25 cellular contexts compared by ENCODE assay signal in genomic region chr4:123990310-123990709, GRCh38.
"Had no signal": no experiment of that assay in that cellular context is flagged by ENCODE, and none has a peak within 500 bp of the region (broad histone marks: within the 10 kb centered on the region; RNA-seq: fewer than 3 reads in every experiment).

No MANE protein-coding gene starts in this region.

- H3K4me3 ChIP-seq: body of pancreas, cardiac muscle cell, ovary, psoas muscle, skin epidermis, thyroid gland had no signal

- H3K4me1 Mint-ChIP-seq: activated CD4-positive, alpha-beta memory T cell treated with anti-CD3 and anti-CD28 coated beads, Interleukin-2, amount 10 ng/mL, durations not matched to agents 7 days and 5 days; activated CD4-positive, alpha-beta T cell treated with anti-CD3 and anti-CD28 coated beads, Interleukin-2, amount 10 ng/mL, durations not matched to agents 24 days and 14 days; activated naive CD4-positive, alpha-beta T cell treated with anti-CD3 and anti-CD28 coated beads, Interleukin-2, amount 50 U/mL, for 24 hours had no signal

- H3K27me3 ChIP-seq: body of pancreas, cardiac muscle cell, neutrophil, ovary, thyroid gland had no signal

- H3K27me3 Mint-ChIP-seq: activated CD4-positive, alpha-beta memory T cell treated with anti-CD3 and anti-CD28 coated beads, Interleukin-2, amount 10 ng/mL, durations not matched to agents 7 days and 5 days; activated CD4-positive, alpha-beta T cell treated with anti-CD3 and anti-CD28 coated beads, Interleukin-2, amount 10 ng/mL, durations not matched to agents 24 days and 14 days; activated naive CD4-positive, alpha-beta T cell treated with anti-CD3 and anti-CD28 coated beads, Interleukin-2, amount 50 U/mL, for 24 hours; dendritic cell treated with granulocyte-macrophage colony-stimulating factor and Interleukin-4, amounts not matched to agents 40 ng/mL and 50 ng/mL, for 4 days; stimulated activated naive CD8-positive, alpha-beta T cell treated with anti-CD3 and anti-CD28 coated beads, Interleukin-15, Interleukin-2, amounts not matched to agents 100 ng/mL and 50 ng/mL, for 24 hours had no signal

- H3K9me3 ChIP-seq: body of pancreas, neutrophil, ovary had no signal

- H3K27ac ChIP-seq: body of pancreas, cardiac muscle cell, neutrophil, ovary, psoas muscle, skin epidermis, thyroid gland had no signal

- H3K27ac Mint-ChIP-seq: activated CD4-positive, alpha-beta memory T cell treated with anti-CD3 and anti-CD28 coated beads, Interleukin-2, amount 10 ng/mL, durations not matched to agents 7 days and 5 days; activated CD4-positive, alpha-beta T cell treated with anti-CD3 and anti-CD28 coated beads, Interleukin-2, amount 10 ng/mL, durations not matched to agents 24 days and 14 days; activated naive CD4-positive, alpha-beta T cell treated with anti-CD3 and anti-CD28 coated beads, Interleukin-2, amount 50 U/mL, for 24 hours; dendritic cell treated with granulocyte-macrophage colony-stimulating factor and Interleukin-4, amounts not matched to agents 40 ng/mL and 50 ng/mL, for 4 days; nephron; stimulated activated naive CD8-positive, alpha-beta T cell treated with anti-CD3 and anti-CD28 coated beads, Interleukin-15, Interleukin-2, amounts not matched to agents 100 ng/mL and 50 ng/mL, for 24 hours had no signal

- H3K9me3 Mint-ChIP-seq: activated CD4-positive, alpha-beta memory T cell treated with anti-CD3 and anti-CD28 coated beads, Interleukin-2, amount 10 ng/mL, durations not matched to agents 7 days and 5 days; activated CD4-positive, alpha-beta T cell treated with anti-CD3 and anti-CD28 coated beads, Interleukin-2, amount 10 ng/mL, durations not matched to agents 24 days and 14 days; activated naive CD4-positive, alpha-beta T cell treated with anti-CD3 and anti-CD28 coated beads, Interleukin-2, amount 50 U/mL, for 24 hours; stimulated activated naive CD8-positive, alpha-beta T cell treated with anti-CD3 and anti-CD28 coated beads, Interleukin-15, Interleukin-2, amounts not matched to agents 100 ng/mL and 50 ng/mL, for 24 hours had no signal

- H3K36me3 ChIP-seq: cardiac muscle cell, neutrophil, ovary, thyroid gland had no signal

- H3K4me3 Mint-ChIP-seq: activated CD4-positive, alpha-beta memory T cell treated with anti-CD3 and anti-CD28 coated beads, Interleukin-2, amount 10 ng/mL, durations not matched to agents 7 days and 5 days; activated CD4-positive, alpha-beta T cell treated with anti-CD3 and anti-CD28 coated beads, Interleukin-2, amount 10 ng/mL, durations not matched to agents 24 days and 14 days; activated naive CD4-positive, alpha-beta T cell treated with anti-CD3 and anti-CD28 coated beads, Interleukin-2, amount 50 U/mL, for 24 hours; dendritic cell treated with granulocyte-macrophage colony-stimulating factor and Interleukin-4, amounts not matched to agents 40 ng/mL and 50 ng/mL, for 4 days; nephron; stimulated activated naive CD8-positive, alpha-beta T cell treated with anti-CD3 and anti-CD28 coated beads, Interleukin-15, Interleukin-2, amounts not matched to agents 100 ng/mL and 50 ng/mL, for 24 hours had no signal

- ATAC-seq: body of pancreas, esophagus mucosa, left cardiac atrium, right cardiac atrium had no signal

- H3K36me3 Mint-ChIP-seq: activated naive CD4-positive, alpha-beta T cell treated with anti-CD3 and anti-CD28 coated beads, Interleukin-2, amount 50 U/mL, for 24 hours had no signal

- H3K4me1 ChIP-seq: body of pancreas, thyroid gland had no signal

- DNase-seq: activated CD4-positive, alpha-beta memory T cell treated with anti-CD3 and anti-CD28 coated beads, Interleukin-2, amount 10 ng/mL, durations not matched to agents 7 days and 5 days; activated CD4-positive, alpha-beta T cell treated with anti-CD3 and anti-CD28 coated beads, Interleukin-2, amount 10 ng/mL, durations not matched to agents 24 days and 14 days; activated CD4-positive, CD25-positive, alpha-beta regulatory T cell; activated gamma-delta T cell treated with Interleukin-2 at 50 U/mL for 16 hours; anterior cingulate cortex; body of pancreas; effector CD4-positive, alpha-beta T cell; glutamatergic neuron; hypothalamus; left cardiac atrium; ovary; psoas muscle; right cardiac atrium; stimulated activated CD4-positive, alpha-beta T cell treated with anti-CD3 and anti-CD28 coated beads, Interleukin-1b, Interleukin-23, amount 100 ng/mL, for 48 hours; substantia nigra; T-helper 1 cell; thyroid gland had no signal
